2 cellular contexts compared by ENCODE assay signal in the genomic region with DNA sequence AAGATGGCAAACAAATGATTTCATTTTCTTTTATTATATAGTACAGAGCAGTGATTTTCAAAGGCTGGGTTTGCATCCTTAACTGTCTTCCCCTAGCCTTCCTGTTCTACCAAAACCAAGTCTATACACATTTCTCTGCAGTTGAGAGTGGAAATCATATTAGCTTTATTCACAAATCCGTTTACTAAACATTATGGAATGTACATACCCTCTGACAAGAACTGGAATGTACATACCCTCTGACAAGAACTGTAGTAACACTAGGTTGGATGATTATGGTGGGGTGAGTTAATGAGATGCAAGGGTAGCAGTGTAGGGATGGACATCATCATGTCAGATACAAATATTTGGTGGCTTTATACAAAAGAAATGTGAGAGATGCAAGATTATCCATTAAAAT.
TF ChIP-seq lines count a peak whose summit lies in the region.

No MANE protein-coding gene starts in this region.

TF ChIP-seq in H1, 55 proteins besides CTCF, POLR2A, EP300 and RAD21:
- no peak for TF ChIP-seq RBBP5 (IDR thresholded peaks at IDR 0.05; ENCODE audit: borderline replicate concordance, low read depth, low read length)
- TF ChIP-seq, protein P1, sequence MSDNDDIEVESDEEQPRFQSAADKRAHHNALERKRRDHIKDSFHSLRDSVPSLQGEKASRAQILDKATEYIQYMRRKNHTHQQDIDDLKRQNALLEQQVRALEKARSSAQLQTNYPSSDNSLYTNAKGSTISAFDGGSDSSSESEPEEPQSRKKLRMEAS (IDR thresholded peaks at IDR 0.05), result no peak
- TF ChIP-seq SAP30 (IDR thresholded peaks at IDR 0.05; ENCODE audit: insufficient read depth, insufficient replicate concordance, low read length), result no peak
- no peak for TF ChIP-seq ASH2L (IDR thresholded peaks at IDR 0.05; ENCODE audit: low read length)

TF ChIP-seq in HepG2, 621 proteins besides CTCF, POLR2A, EP300 and RAD21:
- TF ChIP-seq, protein P2, sequence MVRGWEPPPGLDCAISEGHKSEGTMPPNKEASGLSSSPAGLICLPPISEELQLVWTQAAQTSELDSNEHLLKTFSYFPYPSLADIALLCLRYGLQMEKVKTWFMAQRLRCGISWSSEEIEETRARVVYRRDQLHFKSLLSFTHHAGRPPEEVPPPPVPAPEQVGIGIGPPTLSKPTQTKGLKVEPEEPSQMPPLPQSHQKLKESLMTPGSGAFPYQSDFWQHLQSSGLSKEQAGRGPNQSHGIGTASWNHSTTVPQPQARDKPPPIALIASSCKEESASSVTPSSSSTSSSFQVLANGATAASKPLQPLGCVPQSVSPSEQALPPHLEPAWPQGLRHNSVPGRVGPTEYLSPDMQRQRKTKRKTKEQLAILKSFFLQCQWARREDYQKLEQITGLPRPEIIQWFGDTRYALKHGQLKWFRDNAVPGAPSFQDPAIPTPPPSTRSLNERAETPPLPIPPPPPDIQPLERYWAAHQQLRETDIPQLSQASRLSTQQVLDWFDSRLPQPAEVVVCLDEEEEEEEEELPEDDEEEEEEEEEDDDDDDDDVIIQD (CRISPR knock-in tag; IDR thresholded peaks at IDR 0.05; ENCODE audit: low read depth), result no peak
- TF ChIP-seq, protein P3, sequence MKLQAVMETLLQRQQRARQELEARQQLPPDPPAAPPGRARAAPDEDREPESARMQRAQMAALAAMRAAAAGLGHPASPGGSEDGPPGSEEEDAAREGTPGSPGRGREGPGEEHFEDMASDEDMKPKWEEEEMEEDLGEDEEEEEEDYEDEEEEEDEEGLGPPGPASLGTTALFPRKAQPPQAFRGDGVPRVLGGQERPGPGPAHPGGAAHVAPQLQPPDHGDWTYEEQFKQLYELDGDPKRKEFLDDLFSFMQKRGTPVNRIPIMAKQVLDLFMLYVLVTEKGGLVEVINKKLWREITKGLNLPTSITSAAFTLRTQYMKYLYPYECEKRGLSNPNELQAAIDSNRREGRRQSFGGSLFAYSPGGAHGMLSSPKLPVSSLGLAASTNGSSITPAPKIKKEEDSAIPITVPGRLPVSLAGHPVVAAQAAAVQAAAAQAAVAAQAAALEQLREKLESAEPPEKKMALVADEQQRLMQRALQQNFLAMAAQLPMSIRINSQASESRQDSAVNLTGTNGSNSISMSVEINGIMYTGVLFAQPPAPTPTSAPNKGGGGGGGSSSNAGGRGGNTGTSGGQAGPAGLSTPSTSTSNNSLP (IDR thresholded peaks at IDR 0.05; ENCODE audit: low read depth, low read length), result no peak
- TF ChIP-seq, protein P4, sequence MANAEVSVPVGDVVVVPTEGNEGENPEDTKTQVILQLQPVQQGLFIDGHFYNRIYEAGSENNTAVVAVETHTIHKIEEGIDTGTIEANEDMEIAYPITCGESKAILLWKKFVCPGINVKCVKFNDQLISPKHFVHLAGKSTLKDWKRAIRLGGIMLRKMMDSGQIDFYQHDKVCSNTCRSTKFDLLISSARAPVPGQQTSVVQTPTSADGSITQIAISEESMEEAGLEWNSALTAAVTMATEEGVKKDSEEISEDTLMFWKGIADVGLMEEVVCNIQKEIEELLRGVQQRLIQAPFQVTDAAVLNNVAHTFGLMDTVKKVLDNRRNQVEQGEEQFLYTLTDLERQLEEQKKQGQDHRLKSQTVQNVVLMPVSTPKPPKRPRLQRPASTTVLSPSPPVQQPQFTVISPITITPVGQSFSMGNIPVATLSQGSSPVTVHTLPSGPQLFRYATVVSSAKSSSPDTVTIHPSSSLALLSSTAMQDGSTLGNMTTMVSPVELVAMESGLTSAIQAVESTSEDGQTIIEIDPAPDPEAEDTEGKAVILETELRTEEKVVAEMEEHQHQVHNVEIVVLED (CRISPR knock-in tag; IDR thresholded peaks at IDR 0.05; ENCODE audit: borderline replicate concordance), result no peak
- TF ChIP-seq SALL2 (CRISPR knock-in tag; IDR thresholded peaks at IDR 0.05), result no peak
- TF ChIP-seq, protein P5, sequence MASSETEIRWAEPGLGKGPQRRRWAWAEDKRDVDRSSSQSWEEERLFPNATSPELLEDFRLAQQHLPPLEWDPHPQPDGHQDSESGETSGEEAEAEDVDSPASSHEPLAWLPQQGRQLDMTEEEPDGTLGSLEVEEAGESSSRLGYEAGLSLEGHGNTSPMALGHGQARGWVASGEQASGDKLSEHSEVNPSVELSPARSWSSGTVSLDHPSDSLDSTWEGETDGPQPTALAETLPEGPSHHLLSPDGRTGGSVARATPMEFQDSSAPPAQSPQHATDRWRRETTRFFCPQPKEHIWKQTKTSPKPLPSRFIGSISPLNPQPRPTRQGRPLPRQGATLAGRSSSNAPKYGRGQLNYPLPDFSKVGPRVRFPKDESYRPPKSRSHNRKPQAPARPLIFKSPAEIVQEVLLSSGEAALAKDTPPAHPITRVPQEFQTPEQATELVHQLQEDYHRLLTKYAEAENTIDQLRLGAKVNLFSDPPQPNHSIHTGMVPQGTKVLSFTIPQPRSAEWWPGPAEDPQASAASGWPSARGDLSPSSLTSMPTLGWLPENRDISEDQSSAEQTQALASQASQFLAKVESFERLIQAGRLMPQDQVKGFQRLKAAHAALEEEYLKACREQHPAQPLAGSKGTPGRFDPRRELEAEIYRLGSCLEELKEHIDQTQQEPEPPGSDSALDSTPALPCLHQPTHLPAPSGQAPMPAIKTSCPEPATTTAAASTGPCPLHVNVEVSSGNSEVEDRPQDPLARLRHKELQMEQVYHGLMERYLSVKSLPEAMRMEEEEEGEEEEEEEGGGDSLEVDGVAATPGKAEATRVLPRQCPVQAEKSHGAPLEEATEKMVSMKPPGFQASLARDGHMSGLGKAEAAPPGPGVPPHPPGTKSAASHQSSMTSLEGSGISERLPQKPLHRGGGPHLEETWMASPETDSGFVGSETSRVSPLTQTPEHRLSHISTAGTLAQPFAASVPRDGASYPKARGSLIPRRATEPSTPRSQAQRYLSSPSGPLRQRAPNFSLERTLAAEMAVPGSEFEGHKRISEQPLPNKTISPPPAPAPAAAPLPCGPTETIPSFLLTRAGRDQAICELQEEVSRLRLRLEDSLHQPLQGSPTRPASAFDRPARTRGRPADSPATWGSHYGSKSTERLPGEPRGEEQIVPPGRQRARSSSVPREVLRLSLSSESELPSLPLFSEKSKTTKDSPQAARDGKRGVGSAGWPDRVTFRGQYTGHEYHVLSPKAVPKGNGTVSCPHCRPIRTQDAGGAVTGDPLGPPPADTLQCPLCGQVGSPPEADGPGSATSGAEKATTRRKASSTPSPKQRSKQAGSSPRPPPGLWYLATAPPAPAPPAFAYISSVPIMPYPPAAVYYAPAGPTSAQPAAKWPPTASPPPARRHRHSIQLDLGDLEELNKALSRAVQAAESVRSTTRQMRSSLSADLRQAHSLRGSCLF (CRISPR knock-in tag; IDR thresholded peaks at IDR 0.05; ENCODE audit: borderline replicate concordance), result no peak
- TF ChIP-seq ZNF737 (CRISPR knock-in tag; IDR thresholded peaks at IDR 0.05; ENCODE audit: borderline replicate concordance), result no peak
- no peak for TF ChIP-seq NFIB (CRISPR knock-in tag; IDR thresholded peaks at IDR 0.05; ENCODE audit: borderline replicate concordance)
- no peak for TF ChIP-seq GPN1 (CRISPR knock-in tag; IDR thresholded peaks at IDR 0.05; ENCODE audit: borderline replicate concordance)
- TF ChIP-seq, protein P6, sequence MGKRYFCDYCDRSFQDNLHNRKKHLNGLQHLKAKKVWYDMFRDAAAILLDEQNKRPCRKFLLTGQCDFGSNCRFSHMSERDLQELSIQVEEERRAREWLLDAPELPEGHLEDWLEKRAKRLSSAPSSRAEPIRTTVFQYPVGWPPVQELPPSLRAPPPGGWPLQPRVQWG (CRISPR knock-in tag; IDR thresholded peaks at IDR 0.05; ENCODE audit: borderline replicate concordance, low read depth), result no peak
- TF ChIP-seq, protein P7, sequence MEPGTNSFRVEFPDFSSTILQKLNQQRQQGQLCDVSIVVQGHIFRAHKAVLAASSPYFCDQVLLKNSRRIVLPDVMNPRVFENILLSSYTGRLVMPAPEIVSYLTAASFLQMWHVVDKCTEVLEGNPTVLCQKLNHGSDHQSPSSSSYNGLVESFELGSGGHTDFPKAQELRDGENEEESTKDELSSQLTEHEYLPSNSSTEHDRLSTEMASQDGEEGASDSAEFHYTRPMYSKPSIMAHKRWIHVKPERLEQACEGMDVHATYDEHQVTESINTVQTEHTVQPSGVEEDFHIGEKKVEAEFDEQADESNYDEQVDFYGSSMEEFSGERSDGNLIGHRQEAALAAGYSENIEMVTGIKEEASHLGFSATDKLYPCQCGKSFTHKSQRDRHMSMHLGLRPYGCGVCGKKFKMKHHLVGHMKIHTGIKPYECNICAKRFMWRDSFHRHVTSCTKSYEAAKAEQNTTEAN (CRISPR knock-in tag; conservative IDR thresholded peaks at IDR 0.05), result no peak
- no peak for TF ChIP-seq ZNF556 (CRISPR knock-in tag; IDR thresholded peaks at IDR 0.05; ENCODE audit: borderline replicate concordance)
- TF ChIP-seq, protein P8, sequence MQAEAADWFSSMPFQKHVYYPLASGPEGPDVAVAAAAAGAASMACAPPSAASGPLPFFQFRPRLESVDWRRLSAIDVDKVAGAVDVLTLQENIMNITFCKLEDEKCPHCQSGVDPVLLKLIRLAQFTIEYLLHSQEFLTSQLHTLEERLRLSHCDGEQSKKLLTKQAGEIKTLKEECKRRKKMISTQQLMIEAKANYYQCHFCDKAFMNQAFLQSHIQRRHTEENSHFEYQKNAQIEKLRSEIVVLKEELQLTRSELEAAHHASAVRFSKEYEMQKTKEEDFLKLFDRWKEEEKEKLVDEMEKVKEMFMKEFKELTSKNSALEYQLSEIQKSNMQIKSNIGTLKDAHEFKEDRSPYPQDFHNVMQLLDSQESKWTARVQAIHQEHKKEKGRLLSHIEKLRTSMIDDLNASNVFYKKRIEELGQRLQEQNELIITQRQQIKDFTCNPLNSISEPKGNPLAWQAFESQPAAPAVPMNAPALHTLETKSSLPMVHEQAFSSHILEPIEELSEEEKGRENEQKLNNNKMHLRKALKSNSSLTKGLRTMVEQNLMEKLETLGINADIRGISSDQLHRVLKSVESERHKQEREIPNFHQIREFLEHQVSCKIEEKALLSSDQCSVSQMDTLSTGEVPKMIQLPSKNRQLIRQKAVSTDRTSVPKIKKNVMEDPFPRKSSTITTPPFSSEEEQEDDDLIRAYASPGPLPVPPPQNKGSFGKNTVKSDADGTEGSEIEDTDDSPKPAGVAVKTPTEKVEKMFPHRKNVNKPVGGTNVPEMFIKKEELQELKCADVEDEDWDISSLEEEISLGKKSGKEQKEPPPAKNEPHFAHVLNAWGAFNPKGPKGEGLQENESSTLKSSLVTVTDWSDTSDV (CRISPR knock-in tag; IDR thresholded peaks at IDR 0.05), result no peak
- no peak for TF ChIP-seq ETV6 (CRISPR knock-in tag; conservative IDR thresholded peaks at IDR 0.05)
- no peak for TF ChIP-seq ATM (IDR thresholded peaks at IDR 0.05; ENCODE audit: borderline replicate concordance)
- TF ChIP-seq NFYB (CRISPR knock-in tag; IDR thresholded peaks at IDR 0.05), result no peak
- TF ChIP-seq ZBTB7B (CRISPR knock-in tag; IDR thresholded peaks at IDR 0.05), result no peak
- no peak for TF ChIP-seq KAT2B (IDR thresholded peaks at IDR 0.05; ENCODE audit: borderline replicate concordance, low read depth, low read length)
